Comparison of ENCODE assay signal across 22 cellular contexts in genomic region chr9:83034587-83034986, GRCh38. TPM values are rescaled to one million over a fixed set of nuclear protein-coding genes. Genes with fewer than 3 reads are reported as not detected.
DNase-seq lines count a peak whose midpoint lies in the region; ATAC-seq and TF ChIP-seq lines count a peak whose summit lies in the region.
"Had no signal": no experiment of that assay in that cellular context is flagged by ENCODE, and none has a peak within 500 bp of the region (broad histone marks: within the 10 kb centered on the region; RNA-seq: fewer than 3 reads in every experiment).

No MANE protein-coding gene starts in this region.

- no peaks in the 10 kb centered on the region for H3K36me3 ChIP-seq in breast epithelium
- no peaks in the 10 kb centered on the region for H3K36me3 ChIP-seq in PC-3 (ENCODE audit: low read depth, low read length)
- H3K36me3 ChIP-seq: colonic mucosa, stomach had no signal

- H3K4me3 Mint-ChIP-seq in MCF 10A (ENCODE audit: unreplicated experiment) (no peak overlapping the region), T-cell (no peak overlapping the region)
- H3K4me3 Mint-ChIP-seq: CD8-positive, alpha-beta memory T cell; IgD-negative memory B cell had no signal

- no peak overlapping the region for H3K4me2 ChIP-seq in PC-3 (ENCODE audit: low read length)

- BruUV-seq in MCF 10A (replicated peaks; lab: Mats Ljungman, UMichigan) = no TSS peak
- no TSS peak for BruUV-seq in PC-3 (replicated peaks; lab: Mats Ljungman, UMichigan)

- POLR2A ChIA-PET in MCF 10A (lab: Yijun Ruan, JAX) = interaction anchor here (1.7 kb wide), 1 partner anchor 23 kb away, joined by 4 read pairs; no protein-coding TSS in a partner anchor
- POLR2A ChIA-PET in PC-3 (lab: Charles Lee; ENCODE audit: unreplicated experiment) = no interaction called here
- POLR2A ChIA-PET in T-cell (lab: Charles Lee) = no interaction called here

- H3K27me3 Mint-ChIP-seq in MCF 10A (ENCODE audit: insufficient read depth, unreplicated experiment) (no peaks in the 10 kb centered on the region), T-cell (peaks cover 0 to 4% of the 10 kb centered on the region in 2 donors)
- H3K27me3 Mint-ChIP-seq: CD8-positive, alpha-beta memory T cell; IgD-negative memory B cell had no signal

- no peaks in the 10 kb centered on the region for H3K27me3 ChIP-seq in breast epithelium
- H3K27me3 ChIP-seq in PC-3 (ENCODE audit: low read length) = no peaks in the 10 kb centered on the region
- H3K27me3 ChIP-seq: colonic mucosa, stomach had no signal

- H3K27ac ChIP-seq in breast epithelium = no peak overlapping the region
- H3K27ac ChIP-seq in PC-3 (ENCODE audit: low read length) = no peak overlapping the region
- H3K27ac ChIP-seq: colonic mucosa, epithelial cell of prostate, stomach had no signal

- CTCF ChIA-PET in MCF 10A (lab: Yijun Ruan, JAX) = interaction anchor here (0.6 to 1.0 kb wide), 4 partner anchors 22 to 1165 kb away, joined by 3 to 4 read pairs (median 3); no protein-coding TSS in a partner anchor
- CTCF ChIA-PET in PC-3 (lab: Charles Lee) = no interaction called here
- CTCF ChIA-PET in T-cell (lab: Charles Lee) = no interaction called here

- peak overlapping the region; percentile 63 for H3K27ac Mint-ChIP-seq in MCF 10A (ENCODE audit: low read depth, unreplicated experiment)
- no peak overlapping the region for H3K27ac Mint-ChIP-seq in T-cell
- H3K27ac Mint-ChIP-seq: activated T-helper 2 cell treated with anti-CD3 and anti-CD28 coated beads, Interferon-gamma antibody, Interleukin-2, Interleukin-4, amounts not matched to agents 10 μg/mL and 5 μg/mL and 100 μg/mL, durations not matched to agents 14 hours and 24 hours and 36 hours; IgD-negative memory B cell had no signal

- intact Hi-C loops in MCF 10A (cut with micrococcal nuclease) = no loop called here
- intact Hi-C loops in breast epithelium (cut with DNase I; ENCODE audit: low total_unique reads) = no loop called here
- intact Hi-C loops in PC-3 (cut with micrococcal nuclease) = no loop called here

- H3K4me1 Mint-ChIP-seq in MCF 10A (ENCODE audit: insufficient read depth, unreplicated experiment) (peaks cover 42% of the 10 kb centered on the region), T-cell (no peaks in the 10 kb centered on the region)
- H3K4me1 Mint-ChIP-seq: CD8-positive, alpha-beta memory T cell; IgD-negative memory B cell had no signal

- no peak overlapping the region for H2AFZ ChIP-seq in PC-3 (ENCODE audit: low read length)

- DNase-seq in MCF 10A (ENCODE audit: unreplicated experiment) = peak; percentile 18
- DNase-seq in breast epithelium (ENCODE audit: low spot score in 2 of 2) = no peak
- peak; percentile 49 for DNase-seq in PC-3
- DNase-seq in fibroblast of mammary gland (ENCODE audit: low read depth) = peak; percentile 25
- no peak for DNase-seq in hepatic stellate cell (ENCODE audit: low spot score)
- DNase-seq in T-cell = no peak
- DNase-seq in OCI-M2 (lab: John Stamatoyannopoulos, UW; ENCODE audit: unreplicated experiment) = no peak
- DNase-seq: amniotic stem cell; CD8-positive, alpha-beta memory T cell; colonic mucosa; GDM1; glutamatergic neuron; midbrain; NCI-H2171; SIG-M5; stomach had no signal

- H3K79me2 ChIP-seq in PC-3 (ENCODE audit: low read length) = no peaks in the 10 kb centered on the region

- H3F3A ChIP-seq in PC-3 (ENCODE audit: low read length, unreplicated experiment) = no peaks in the 10 kb centered on the region

- no peak overlapping the region for H3K4me3 ChIP-seq in breast epithelium
- no peak overlapping the region for H3K4me3 ChIP-seq in PC-3 (ENCODE audit: low read length)
- no peak overlapping the region for H3K4me3 ChIP-seq in fibroblast of mammary gland (ENCODE audit: control insufficient read depth, low read depth, low read length)
- H3K4me3 ChIP-seq: colonic mucosa, stomach had no signal

- no peaks in the 10 kb centered on the region for H4K20me1 ChIP-seq in PC-3 (ENCODE audit: low read length)

- no peaks in the 10 kb centered on the region for H3K9me2 ChIP-seq in PC-3 (replicated peaks; ENCODE audit: low read length)

- H3K9me3 Mint-ChIP-seq in MCF 10A (ENCODE audit: unreplicated experiment) (peaks cover 7% of the 10 kb centered on the region), T-cell (peaks cover 0 to 5% (median 4%) of the 10 kb centered on the region in 3 donors)
- H3K9me3 Mint-ChIP-seq: activated T-helper 2 cell treated with anti-CD3 and anti-CD28 coated beads, Interferon-gamma antibody, Interleukin-2, Interleukin-4, amounts not matched to agents 10 μg/mL and 5 μg/mL and 100 μg/mL, durations not matched to agents 14 hours and 24 hours and 36 hours; IgD-negative memory B cell had no signal

- no peaks in the 10 kb centered on the region for H3K36me3 Mint-ChIP-seq in MCF 10A (ENCODE audit: insufficient read depth, unreplicated experiment)
- H3K36me3 Mint-ChIP-seq in T-cell = no peaks in the 10 kb centered on the region
- H3K36me3 Mint-ChIP-seq: CD8-positive, alpha-beta memory T cell; IgD-negative memory B cell had no signal

- TF ChIP-seq CTCF in MCF 10A (IDR thresholded peaks at IDR 0.05; ENCODE audit: unreplicated experiment) (no peak), breast epithelium (IDR thresholded peaks at IDR 0.05) (no peak), PC-3 (conservative IDR thresholded peaks at IDR 0.05; ENCODE audit: low read depth, low read length) (0 out of 2 replicates have a peak, but pooled peaks have one; percentile 10), fibroblast of mammary gland (conservative IDR thresholded peaks at IDR 0.05; ENCODE audit: control insufficient read depth, insufficient read depth, low read depth, low read length) (no peak)

- H3K4me1 ChIP-seq in breast epithelium (no peaks in the 10 kb centered on the region), PC-3 (ENCODE audit: insufficient read depth, low read length) (peaks cover 24% of the 10 kb centered on the region)
- H3K4me1 ChIP-seq: colonic mucosa had no signal

- H3K9me3 ChIP-seq in breast epithelium (no peaks in the 10 kb centered on the region), PC-3 (ENCODE audit: low read length) (no peaks in the 10 kb centered on the region)
- H3K9me3 ChIP-seq: colonic mucosa, stomach had no signal

- ATAC-seq in PC-3 (peak; percentile 50; the same call in 1 of the 2 replicates), GM21825 (IDR thresholded peaks at IDR 0.05; ENCODE audit: unreplicated experiment) (no peak), T-cell (replicated peaks in 1 of 4) (no peak)
- ATAC-seq: activated CD4-positive, CD25-positive, alpha-beta regulatory T cell treated with anti-CD3 and anti-CD28 coated beads, Interleukin-2, amount 50 U/mL, for 24 hours had no signal

- no peak for TF ChIP-seq POLR2A in breast epithelium (IDR thresholded peaks at IDR 0.05)

- H3K9ac ChIP-seq in PC-3 (ENCODE audit: low read length) = no peak overlapping the region

RNA-seq across cellular contexts. Expression of gene RASEF, which starts 28.4 kb away (rescaled TPM):
- 6.9 and 7.5 TPM in 2 replicates for total RNA-seq in MCF 10A (2022)
- 10 to 100 TPM in 2 of 3 donors, not detected in 1; 39.3 to 50.1 TPM for total RNA-seq in breast epithelium
- total RNA-seq in PC-3 (2014; rRNA removed) = 12.3 and 14.7 TPM in 2 replicates
- under 1 TPM in 2 of 5 donors, not detected in 3; 0.09 to 0.16 TPM for total RNA-seq in T-cell
- total RNA-seq: activated T-helper 2 cell treated with anti-CD3 and anti-CD28 coated beads, Interferon-gamma antibody, Interleukin-2, Interleukin-4, amounts not matched to agents 10 μg/mL and 5 μg/mL and 100 μg/mL, durations not matched to agents 14 hours and 24 hours and 36 hours; CD8-positive, alpha-beta memory T cell; T-helper 2 cell treated with Interferon-gamma antibody and Interleukin-4, amounts not matched to agents 100 ng/mL and 5 ng/mL, for 36 hours had no signal

Comparison
In these comparisons a context has a peak if more than half of its experiments do, and no peak if none do; other contexts are left out.
1. DNase-seq: peak in MCF 10A (single experiment), PC-3 (single experiment) and fibroblast of mammary gland (single experiment); none in breast epithelium (0 of 2), hepatic stellate cell (single experiment), T-cell (0 of 34) and OCI-M2 (single experiment).